In genomic region chr5:59593608-59594007, GRCh38 we compare ENCODE assay signal across 16 cellular contexts.
DNase-seq lines count a peak whose midpoint lies in the region; ATAC-seq and TF ChIP-seq lines count a peak whose summit lies in the region.
"Had no signal": no experiment of that assay in that cellular context is flagged by ENCODE, and none has a peak within 500 bp of the region (broad histone marks: within the 10 kb centered on the region; RNA-seq: fewer than 3 reads in every experiment).

No MANE protein-coding gene starts in this region.

- TF ChIP-seq CTCF in natural killer cell (IDR thresholded peaks at IDR 0.05) (no peak), chondrocyte (IDR thresholded peaks at IDR 0.05) (no peak), GM13976 (IDR thresholded peaks at IDR 0.05; ENCODE audit: borderline replicate concordance, control extremely low read depth, extremely low read depth, insufficient read depth, missing control alignments) (no peak)

- peak overlapping the region; percentile 61 to 82 for H3K27ac Mint-ChIP-seq in natural killer cell treated with Interleukin-12 subunit alpha and Interleukin-12 subunit beta and Interleukin-15 and Interleukin-18, amount 100 ng/mL, for 72 hours
- H3K27ac Mint-ChIP-seq in natural killer cell = peak overlapping the region in 1 of 2 donors; percentile 5
- H3K27ac Mint-ChIP-seq in chondrocyte (ENCODE audit: unreplicated experiment) = peak overlapping the region; percentile 5
- peak overlapping the region in 5 of 6 donors; percentile 35 to 59 (median 54) for H3K27ac Mint-ChIP-seq in naive B cell
- peak overlapping the region; percentile 25 for H3K27ac Mint-ChIP-seq in stimulated activated naive B cell treated with anti-CD40 and anti-IgM and Interleukin-4, amounts not matched to agents 10 μg/mL and 1 μg/mL and 100 μg/mL, for 72 hours
- H3K27ac Mint-ChIP-seq: CD4-positive, alpha-beta T cell had no signal

- no peaks in the 10 kb centered on the region for H3K9me3 Mint-ChIP-seq in natural killer cell treated with Interleukin-12 subunit alpha and Interleukin-12 subunit beta and Interleukin-15 and Interleukin-18, amount 100 ng/mL, for 72 hours
- no peaks in the 10 kb centered on the region for H3K9me3 Mint-ChIP-seq in natural killer cell
- H3K9me3 Mint-ChIP-seq in chondrocyte (ENCODE audit: low read depth) = no peaks in the 10 kb centered on the region
- peaks cover 0 to 5% (median 0%) of the 10 kb centered on the region in 7 donors for H3K9me3 Mint-ChIP-seq in naive B cell
- peaks cover 0 to 4% of the 10 kb centered on the region in 2 donors for H3K9me3 Mint-ChIP-seq in stimulated activated naive B cell treated with anti-CD40 and anti-IgM and Interleukin-4, amounts not matched to agents 10 μg/mL and 1 μg/mL and 100 μg/mL, for 72 hours
- H3K9me3 Mint-ChIP-seq: CD4-positive, alpha-beta T cell had no signal

- no peaks in the 10 kb centered on the region for H3K36me3 Mint-ChIP-seq in natural killer cell treated with Interleukin-12 subunit alpha and Interleukin-12 subunit beta and Interleukin-15 and Interleukin-18, amount 100 ng/mL, for 72 hours
- H3K36me3 Mint-ChIP-seq in natural killer cell (no peaks in the 10 kb centered on the region), chondrocyte (ENCODE audit: low read depth) (no peaks in the 10 kb centered on the region), naive B cell (no peaks in the 10 kb centered on the region)
- peaks cover 0 to 4% of the 10 kb centered on the region in 2 donors for H3K36me3 Mint-ChIP-seq in stimulated activated naive B cell treated with anti-CD40 and anti-IgM and Interleukin-4, amounts not matched to agents 10 μg/mL and 1 μg/mL and 100 μg/mL, for 72 hours

- intact Hi-C loops in natural killer cell (cut with micrococcal nuclease) (no loop called here), posterior vena cava (cut with DNase I) (no loop called here)

- H3K27me3 Mint-ChIP-seq in natural killer cell treated with Interleukin-12 subunit alpha and Interleukin-12 subunit beta and Interleukin-15 and Interleukin-18, amount 100 ng/mL, for 72 hours = no peaks in the 10 kb centered on the region
- H3K27me3 Mint-ChIP-seq in natural killer cell (ENCODE audit: low read depth in 2 of 2) (no peaks in the 10 kb centered on the region), chondrocyte (ENCODE audit: low read depth) (no peaks in the 10 kb centered on the region), naive B cell (no peaks in the 10 kb centered on the region)
- no peaks in the 10 kb centered on the region for H3K27me3 Mint-ChIP-seq in stimulated activated naive B cell treated with anti-CD40 and anti-IgM and Interleukin-4, amounts not matched to agents 10 μg/mL and 1 μg/mL and 100 μg/mL, for 72 hours
- H3K27me3 Mint-ChIP-seq: CD4-positive, alpha-beta T cell had no signal

- H3K4me3 Mint-ChIP-seq in natural killer cell treated with Interleukin-12 subunit alpha and Interleukin-12 subunit beta and Interleukin-15 and Interleukin-18, amount 100 ng/mL, for 72 hours = no peak overlapping the region
- no peak overlapping the region for H3K4me3 Mint-ChIP-seq in natural killer cell
- H3K4me3 Mint-ChIP-seq in chondrocyte (ENCODE audit: unreplicated experiment) = no peak overlapping the region
- no peak overlapping the region for H3K4me3 Mint-ChIP-seq in naive B cell
- H3K4me3 Mint-ChIP-seq in stimulated activated naive B cell treated with anti-CD40 and anti-IgM and Interleukin-4, amounts not matched to agents 10 μg/mL and 1 μg/mL and 100 μg/mL, for 72 hours = no peak overlapping the region
- H3K4me3 Mint-ChIP-seq: CD4-positive, alpha-beta T cell had no signal

- no peak for ATAC-seq in natural killer cell treated with Interleukin-12 subunit alpha and Interleukin-12 subunit beta and Interleukin-15 and Interleukin-18, amount 100 ng/mL, for 72 hours
- no peak for ATAC-seq in natural killer cell
- ATAC-seq in naive B cell (ENCODE audit: low read depth in 2 of 2) = no peak
- no peak for ATAC-seq in stimulated activated naive B cell treated with anti-CD40 and anti-IgM and Interleukin-4, amounts not matched to agents 10 μg/mL and 1 μg/mL and 100 μg/mL, for 72 hours (replicated peaks)
- ATAC-seq: PC-3 had no signal

- in situ Hi-C loops in GM13976 (cut with MboI; ENCODE audit: low sequenced_read_pairs, unreplicated experiment) = no loop called here

- peaks cover 21 to 37% of the 10 kb centered on the region in 2 donors for H3K4me1 Mint-ChIP-seq in natural killer cell treated with Interleukin-12 subunit alpha and Interleukin-12 subunit beta and Interleukin-15 and Interleukin-18, amount 100 ng/mL, for 72 hours (ENCODE audit: low read depth in 2 of 2)
- peaks cover 4 to 11% of the 10 kb centered on the region in 2 donors for H3K4me1 Mint-ChIP-seq in natural killer cell
- peaks cover 41% of the 10 kb centered on the region for H3K4me1 Mint-ChIP-seq in chondrocyte (ENCODE audit: low read depth)
- peaks cover 3 to 30% (median 10%) of the 10 kb centered on the region in 3 donors for H3K4me1 Mint-ChIP-seq in naive B cell
- peaks cover 6 to 18% of the 10 kb centered on the region in 2 donors for H3K4me1 Mint-ChIP-seq in stimulated activated naive B cell treated with anti-CD40 and anti-IgM and Interleukin-4, amounts not matched to agents 10 μg/mL and 1 μg/mL and 100 μg/mL, for 72 hours

- no peak for DNase-seq in natural killer cell treated with Interleukin-12 subunit alpha and Interleukin-12 subunit beta and Interleukin-15 and Interleukin-18, amount 100 ng/mL, for 72 hours (ENCODE audit: low spot score)
- DNase-seq in natural killer cell = no peak
- DNase-seq in chondrocyte (ENCODE audit: low spot score) = no peak
- no peak for DNase-seq in naive B cell
- no peak for DNase-seq in stimulated activated naive B cell treated with anti-CD40 and anti-IgM and Interleukin-4, amounts not matched to agents 10 μg/mL and 1 μg/mL and 100 μg/mL, for 72 hours
- DNase-seq in GM13976 (ENCODE audit: low spot score) = no peak
- DNase-seq in AML-193 (lab: John Stamatoyannopoulos, UW) = no peak
- no peak for DNase-seq in posterior vena cava (ENCODE audit: low spot score)
- DNase-seq: CD4-positive, alpha-beta T cell; GF-D8; IMR-90; MV-4-11; NCI-H1417 treated with DMSO at 0.1 percent for 48 hours; NCI-H2029; NCI-H526; PC-3 had no signal
